Comparison of ENCODE assay signal across 26 cellular contexts in the genomic region with DNA sequence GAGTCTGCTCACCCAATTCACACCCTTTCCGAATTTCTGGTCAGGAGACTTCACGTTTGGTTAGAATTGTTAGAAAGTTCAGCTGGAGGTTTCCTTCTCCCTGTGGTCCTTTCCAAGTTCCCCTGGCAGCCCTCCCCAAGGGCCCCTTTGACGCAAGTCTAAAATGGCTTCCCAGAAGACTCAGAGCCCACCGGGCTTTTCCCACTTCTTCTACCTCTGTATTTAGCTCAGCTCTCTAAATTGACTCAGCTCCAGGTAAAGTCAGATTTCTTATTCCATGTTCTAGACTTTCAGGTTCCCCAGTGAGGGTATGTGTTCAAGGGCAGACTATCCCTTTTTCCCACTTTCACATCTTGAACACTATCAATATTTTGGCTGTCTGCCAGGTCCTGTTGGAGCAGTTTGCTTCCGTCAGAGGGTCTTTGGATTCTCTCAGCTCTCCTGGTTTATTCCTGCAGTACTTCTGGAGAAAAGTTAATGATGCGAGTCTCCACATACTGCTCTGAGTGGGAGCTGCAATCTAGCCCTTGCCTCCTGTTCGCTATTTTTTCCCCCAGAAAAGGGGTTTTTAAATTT. TPM values are rescaled to one million over a fixed set of nuclear protein-coding genes. Genes with fewer than 3 reads are reported as not detected.
DNase-seq lines count a peak whose midpoint lies in the region; ATAC-seq and TF ChIP-seq lines count a peak whose summit lies in the region.
"Had no signal": no experiment of that assay in that cellular context is flagged by ENCODE, and none has a peak within 500 bp of the region (broad histone marks: within the 10 kb centered on the region; RNA-seq: fewer than 3 reads in every experiment).

No MANE protein-coding gene starts in this region.

- DNase-seq in NCI-H748 (lab: John Stamatoyannopoulos, UW; ENCODE audit: unreplicated experiment) (peak; percentile 27), NCI-H748 treated with DMSO at 0.1 percent for 48 hours (lab: John Stamatoyannopoulos, UW) (no peak), PC-9 (no peak), esophagus squamous epithelium (lab: John Stamatoyannopoulos, UW) (no peak), putamen (ENCODE audit: low spot score) (no peak), HAP-1 (ENCODE audit: low spot score in 2 of 2) (no peak)
- DNase-seq: activated CD4-positive, alpha-beta memory T cell treated with anti-CD3 and anti-CD28 coated beads for 36 hours; activated CD4-positive, alpha-beta T cell treated with anti-CD3 and anti-CD28 coated beads for 1 hour; activated naive CD4-positive, alpha-beta T cell treated with anti-CD3 and anti-CD28 coated beads for 36 hours; adrenal gland; AML-193; CD8-positive, alpha-beta T cell; cerebellar nuclear complex; dermis blood vessel endothelial cell; endodermal cell; kidney glomerular epithelial cell; MM.1S; nephron progenitor cell; NK-92 treated with Interleukin-12 subunit alpha and Interleukin-12 subunit beta, amount 100 ng/mL, for 24 hours; Right ventricle myocardium superior; stimulated activated naive B cell treated with anti-CD40 and anti-IgM and Interleukin-4, amounts not matched to agents 10 μg/mL and 1 μg/mL and 100 μg/mL, for 72 hours had no signal

- TF ChIP-seq POLR2A in esophagus squamous epithelium (IDR thresholded peaks at IDR 0.05): no peak

- H3K36me3 ChIP-seq in PC-9 (ENCODE audit: low read depth) (no peaks in the 10 kb centered on the region), esophagus squamous epithelium (no peaks in the 10 kb centered on the region), subcutaneous abdominal adipose tissue (ENCODE audit: control insufficient read depth in 5 of 5, insufficient read depth in 5 of 5, low read length in 5 of 5) (no peaks in the 10 kb centered on the region), HAP-1 (replicated peaks) (no peaks in the 10 kb centered on the region)
- H3K36me3 ChIP-seq: adrenal gland had no signal

- H3K79me2 ChIP-seq in PC-9 (ENCODE audit: low read depth): no peaks in the 10 kb centered on the region

- no peak for ATAC-seq in HG03442 (IDR thresholded peaks at IDR 0.05; ENCODE audit: unreplicated experiment)
- ATAC-seq: CD8-positive, alpha-beta T cell; PC-3; stimulated activated naive B cell treated with anti-CD40 and anti-IgM and Interleukin-4, amounts not matched to agents 10 μg/mL and 1 μg/mL and 100 μg/mL, for 72 hours had no signal

- CTCF ChIA-PET in PC-9 (lab: Charles Lee): no interaction called here

- intact Hi-C loops in PC-9 (cut with micrococcal nuclease; ENCODE audit: unreplicated experiment): no loop called here
- intact Hi-C loops in esophagus squamous epithelium (cut with DNase I): no loop called here

- H3K9me3 ChIP-seq in PC-9 (ENCODE audit: insufficient read depth, low read depth) (no peaks in the 10 kb centered on the region), esophagus squamous epithelium (no peaks in the 10 kb centered on the region), subcutaneous abdominal adipose tissue (ENCODE audit: control insufficient read depth in 5 of 5, low read length in 5 of 5) (no peaks in the 10 kb centered on the region), HAP-1 (no peaks in the 10 kb centered on the region)
- H3K9me3 ChIP-seq: adrenal gland had no signal

- 54 to 67% methylated on average over 7 of the region's 7 CpGs for WGBS in esophagus squamous epithelium, 2 donors

- H4K20me1 ChIP-seq in PC-9 (ENCODE audit: insufficient read depth): no peaks in the 10 kb centered on the region

- POLR2A ChIA-PET in PC-9 (lab: Charles Lee; ENCODE audit: unreplicated experiment): interaction anchor here (0.6 kb wide), 1 partner anchor 36 kb away, joined by 4 read pairs; no protein-coding TSS in a partner anchor

- H3K4me2 ChIP-seq in PC-9: peak overlapping the region; percentile 36
- H3K4me2 ChIP-seq: KMS-11 had no signal

- H2AFZ ChIP-seq in PC-9: peak overlapping the region; percentile 48; the same call in 1 of the 2 replicates

- no peak overlapping the region for H3K27ac ChIP-seq in PC-9
- peak overlapping the region; percentile 59 to 85 (median 79) for H3K27ac ChIP-seq in esophagus squamous epithelium
- no peak overlapping the region for H3K27ac ChIP-seq in subcutaneous abdominal adipose tissue (ENCODE audit: low read depth, low read length)
- H3K27ac ChIP-seq: adrenal gland, KMS-11 had no signal

- no peak overlapping the region for H3K9ac ChIP-seq in subcutaneous abdominal adipose tissue (ENCODE audit: low read length in 5 of 5)
- H3K9ac ChIP-seq: KMS-11 had no signal

- TF ChIP-seq CTCF in PC-9 (conservative IDR thresholded peaks at IDR 0.05): no peak
- no peak for TF ChIP-seq CTCF in esophagus squamous epithelium (IDR thresholded peaks at IDR 0.05)

- H3K4me3 ChIP-seq in PC-9: no peak overlapping the region; the same call in 1 of the 2 replicates
- H3K4me3 ChIP-seq in esophagus squamous epithelium: no peak overlapping the region
- H3K4me3 ChIP-seq in subcutaneous abdominal adipose tissue (ENCODE audit: low read depth in 1 of 5, low read length in 5 of 5): peak overlapping the region; percentile 16 to 63 (median 22)
- no peak overlapping the region for H3K4me3 ChIP-seq in HAP-1
- H3K4me3 ChIP-seq: adrenal gland, lung had no signal

- no peaks in the 10 kb centered on the region for H3K9me2 ChIP-seq in PC-9 (ENCODE audit: insufficient read depth)

- H3K4me1 ChIP-seq in PC-9 (replicated peaks; ENCODE audit: insufficient read depth): 0 out of 2 replicates have a peak, but pooled peaks cover 5% of the 10 kb centered on the region
- H3K4me1 ChIP-seq in esophagus squamous epithelium: peaks cover 0 to 27% (median 7%) of the 10 kb centered on the region in 3 donors
- H3K4me1 ChIP-seq in subcutaneous abdominal adipose tissue (ENCODE audit: control insufficient read depth in 5 of 5, insufficient read depth in 5 of 5, low read length in 5 of 5): peaks cover 4 to 10% (median 6%) of the 10 kb centered on the region in 5 donors
- peaks cover 3% of the 10 kb centered on the region for H3K4me1 ChIP-seq in HAP-1
- H3K4me1 ChIP-seq: adrenal gland had no signal

- H3F3A ChIP-seq in PC-9 (ENCODE audit: insufficient read depth, low read depth): no peaks in the 10 kb centered on the region

- in situ Hi-C loops in HAP-1 (cut with MboI; ENCODE audit: low sequenced_read_pairs): no loop called here

- H3K27me3 ChIP-seq in PC-9 (ENCODE audit: insufficient read depth, low read depth) (no peaks in the 10 kb centered on the region), esophagus squamous epithelium (no peaks in the 10 kb centered on the region), subcutaneous abdominal adipose tissue (ENCODE audit: control insufficient read depth in 5 of 5, insufficient read depth in 4 of 5, low read length in 5 of 5) (no peaks in the 10 kb centered on the region), HAP-1 (ENCODE audit: low read depth) (no peaks in the 10 kb centered on the region)
- H3K27me3 ChIP-seq: adrenal gland had no signal

- no TSS peak for BruUV-seq in PC-9 (replicated peaks; lab: Mats Ljungman, UMichigan)

RNA-seq across cellular contexts. Expression of gene ZNF273, which starts 53.1 kb away (rescaled TPM):
- 3.4 and 4.6 TPM in 2 replicates for total RNA-seq in PC-9 (2021)
- total RNA-seq in esophagus squamous epithelium: 10 to 100 TPM in 3 of 4 donors, 1 to 10 TPM in 1; 8.0 to 43.3 (median 14.0) TPM

RNA-seq across cellular contexts. Expression of gene ZNF138, which starts 55.8 kb away (rescaled TPM):
- total RNA-seq in PC-9 (2021) (7.4 and 8.4 TPM in 2 replicates), esophagus squamous epithelium (10 to 100 TPM in 3 of 4 donors, 1 to 10 TPM in 1; 7.2 to 14.0 (median 12.1) TPM)

Comparison
In these comparisons a context has a peak if more than half of its experiments do, and no peak if none do; other contexts are left out.
1. H3K27ac ChIP-seq: peak in esophagus squamous epithelium (4 of 4); none in PC-9 (single experiment) and subcutaneous abdominal adipose tissue (single experiment).
2. H3K4me3 ChIP-seq: peak in subcutaneous abdominal adipose tissue (5 of 5); none in PC-9 (single experiment), esophagus squamous epithelium (0 of 4) and HAP-1 (single experiment).